In the genomic region with DNA sequence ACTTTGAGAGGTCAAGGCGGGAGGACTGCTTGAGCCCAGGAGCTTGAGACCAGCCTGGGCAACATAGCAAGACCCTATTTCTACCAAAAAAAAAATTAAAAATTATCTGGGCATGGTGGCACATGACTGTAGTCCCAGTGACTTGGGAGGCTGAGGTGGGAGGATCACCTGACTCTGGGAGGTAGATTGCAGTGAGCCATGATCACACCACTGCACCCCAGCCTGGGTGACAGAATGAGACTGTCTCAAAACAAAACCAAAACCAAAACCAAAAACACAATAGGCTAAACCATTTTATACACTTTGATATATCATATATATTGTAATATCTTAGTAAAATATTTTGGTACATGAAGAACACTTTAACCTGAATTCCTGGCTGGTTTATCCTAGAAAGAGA, we compare ENCODE assay signal across 18 cellular contexts.
A peak's percentile ranks its signal among the peaks of the same experiment; 100 is the strongest.
DNase-seq lines count a peak whose midpoint lies in the region; ATAC-seq, FAIRE-seq and TF ChIP-seq lines count a peak whose summit lies in the region.
"Had no signal": no experiment of that assay in that cellular context is flagged by ENCODE, and none has a peak within 500 bp of the region (broad histone marks: within the 10 kb centered on the region; RNA-seq: fewer than 3 reads in every experiment).

No MANE protein-coding gene starts in this region.

- no peaks in the 10 kb centered on the region for H3K9me1 ChIP-seq in K562 (ENCODE audit: control insufficient read depth, insufficient read depth, low read length)

- no peak overlapping the region for H3K4me3 ChIP-seq in K562
- H3K4me3 ChIP-seq: GM23248, SK-N-MC, skin epidermis, transverse colon had no signal

- H3K9me3 Mint-ChIP-seq in activated naive CD4-positive, alpha-beta T cell treated with anti-CD3 and anti-CD28 coated beads for 36 hours = no peaks in the 10 kb centered on the region
- H3K9me3 Mint-ChIP-seq in stimulated activated effector memory CD8-positive, alpha-beta T cell treated with anti-CD3 and anti-CD28 coated beads, Interleukin-12 subunit alpha, Interleukin-12 subunit beta, amount 100 ng/mL, for 72 hours = no peaks in the 10 kb centered on the region

- no peaks in the 10 kb centered on the region for H3K27me3 ChIP-seq in K562 (ENCODE audit: control insufficient read depth in 2 of 2, insufficient read depth in 2 of 2, low read length in 2 of 2)
- H3K27me3 ChIP-seq: transverse colon had no signal

- no peaks in the 10 kb centered on the region for H3K9me3 ChIP-seq in K562 (replicated peaks; ENCODE audit: control insufficient read depth, insufficient read depth, low read depth, low read length)
- H3K9me3 ChIP-seq: transverse colon had no signal

- no peak for FAIRE-seq in K562 (lab: Jason Lieb, UNC)
- FAIRE-seq: GM19239 had no signal

- CTCF ChIA-PET in activated naive CD4-positive, alpha-beta T cell treated with anti-CD3 and anti-CD28 coated beads for 36 hours (lab: Charles Lee) = no interaction called here
- CTCF ChIA-PET in K562 (lab: Yijun Ruan, JAX; ENCODE audit: low intra/inter-chr PET ratio) = no interaction called here

- TF ChIP-seq RAD21 in K562 (CRISPR knock-in tag; conservative IDR thresholded peaks at IDR 0.05 in 1 of 2, IDR thresholded peaks at IDR 0.05 in 1 of 2) = no peak

- ATAC-seq in K562 (no peak), GM21825 (IDR thresholded peaks at IDR 0.05; ENCODE audit: unreplicated experiment) (no peak)
- peak; percentile 69 for ATAC-seq in stimulated activated effector memory CD8-positive, alpha-beta T cell treated with anti-CD3 and anti-CD28 coated beads, Interleukin-12 subunit alpha, Interleukin-12 subunit beta, amount 100 ng/mL, for 72 hours
- ATAC-seq: T-helper 17 cell had no signal

- no peak overlapping the region for H3K9ac ChIP-seq in K562 (ENCODE audit: insufficient read depth in 1 of 2, low read depth in 2 of 2, low read length in 2 of 2)
- H3K9ac ChIP-seq: GM23248 had no signal

- no peak overlapping the region for H3K27ac Mint-ChIP-seq in activated naive CD4-positive, alpha-beta T cell treated with anti-CD3 and anti-CD28 coated beads for 36 hours
- H3K27ac Mint-ChIP-seq in stimulated activated effector memory CD8-positive, alpha-beta T cell treated with anti-CD3 and anti-CD28 coated beads, Interleukin-12 subunit alpha, Interleukin-12 subunit beta, amount 100 ng/mL, for 72 hours = no peak overlapping the region
- H3K27ac Mint-ChIP-seq: T-helper 17 cell had no signal

- intact Hi-C loops in activated naive CD4-positive, alpha-beta T cell treated with anti-CD3 and anti-CD28 coated beads for 36 hours (cut with micrococcal nuclease) = loop anchor here (10.0 kb wide), 1 partner anchor 141 kb away; no protein-coding TSS in a partner anchor
- intact Hi-C loops in K562 (cut with micrococcal nuclease) = loop anchor here (5.0 kb wide), 1 partner anchor 143 kb away; no protein-coding TSS in a partner anchor

- H3K79me2 ChIP-seq in K562 (ENCODE audit: control insufficient read depth, insufficient read depth, low read length) = no peaks in the 10 kb centered on the region

- POLR2A ChIA-PET in K562 (lab: Yijun Ruan, JAX) = no interaction called here

- no peak for TF ChIP-seq CTCF in K562 (IDR thresholded peaks at IDR 0.05 in 2 of 3, conservative IDR thresholded peaks at IDR 0.05 in 1 of 3; ENCODE audit: insufficient read depth in 2 of 3, low read depth in 1 of 3, low read length in 3 of 3)

- peaks cover 9% of the 10 kb centered on the region for H3K27me3 Mint-ChIP-seq in activated naive CD4-positive, alpha-beta T cell treated with anti-CD3 and anti-CD28 coated beads for 36 hours (ENCODE audit: low read depth)

- in situ Hi-C loops in K562 (cut with MboI) = no loop called here

- WGBS in K562 (ENCODE audit: insufficient coverage, low coverage, missing lambda C conversion rate) = 46% methylated on average over 1 of the region's 1 CpG

- TF ChIP-seq EP300 in K562 (IDR thresholded peaks at IDR 0.05; ENCODE audit: low read length) = no peak

- no peaks in the 10 kb centered on the region for H4K20me1 ChIP-seq in K562 (replicated peaks; ENCODE audit: control insufficient read depth, insufficient read depth, low read length)

- no peak for TF ChIP-seq POLR2A in K562 (conservative IDR thresholded peaks at IDR 0.05)

- DNase-seq in activated naive CD4-positive, alpha-beta T cell treated with anti-CD3 and anti-CD28 coated beads for 36 hours = peak; percentile 22
- DNase-seq in activated naive CD4-positive, alpha-beta T cell treated with Interleukin-2 at 50 U/mL for 16 hours = no peak
- DNase-seq in OCI-M1 (lab: John Stamatoyannopoulos, UW) (peak; percentile 12), K562 (ENCODE audit: extremely low read depth in 1 of 4, low spot score in 3 of 4) (no peak), hypothalamus (lab: John Stamatoyannopoulos, UW) (no peak), activated gamma-delta T cell (lab: John Stamatoyannopoulos, UW) (no peak)
- no peak for DNase-seq in stimulated activated effector memory CD8-positive, alpha-beta T cell treated with anti-CD3 and anti-CD28 coated beads, Interleukin-12 subunit alpha, Interleukin-12 subunit beta, amount 100 ng/mL, for 72 hours (ENCODE audit: low spot score in 2 of 2)
- DNase-seq: activated CD4-positive, alpha-beta T cell treated with anti-CD3 and anti-CD28 coated beads, Interleukin-2, amount 50 U/mL, for 4 hours; effector CD4-positive, alpha-beta T cell; GM23248; NCI-H1092 treated with DMSO at 0.1 percent for 48 hours; T-helper 17 cell; transverse colon had no signal

- no peaks in the 10 kb centered on the region for H3K4me1 ChIP-seq in K562 (replicated peaks in 1 of 2; ENCODE audit: control insufficient read depth in 2 of 2, insufficient read depth in 2 of 2, low read length in 2 of 2)
- H3K4me1 ChIP-seq: transverse colon had no signal

- H3K4me2 ChIP-seq in K562 (ENCODE audit: insufficient read depth, low read length) = no peak overlapping the region

- H3K4me3 Mint-ChIP-seq in activated naive CD4-positive, alpha-beta T cell treated with anti-CD3 and anti-CD28 coated beads for 36 hours = no peak overlapping the region
- H3K4me3 Mint-ChIP-seq in stimulated activated effector memory CD8-positive, alpha-beta T cell treated with anti-CD3 and anti-CD28 coated beads, Interleukin-12 subunit alpha, Interleukin-12 subunit beta, amount 100 ng/mL, for 72 hours = no peak overlapping the region
- H3K4me3 Mint-ChIP-seq: T-helper 17 cell had no signal

- no peaks in the 10 kb centered on the region for H3K36me3 ChIP-seq in K562 (ENCODE audit: control insufficient read depth, insufficient read depth, low read length)
- H3K36me3 ChIP-seq: transverse colon had no signal

- H2AFZ ChIP-seq in K562 (ENCODE audit: low read depth, low read length) = no peak overlapping the region
- H2AFZ ChIP-seq: GM23248 had no signal

- H3K36me3 Mint-ChIP-seq in activated naive CD4-positive, alpha-beta T cell treated with anti-CD3 and anti-CD28 coated beads for 36 hours (ENCODE audit: low read depth) = no peaks in the 10 kb centered on the region
- no peaks in the 10 kb centered on the region for H3K36me3 Mint-ChIP-seq in stimulated activated effector memory CD8-positive, alpha-beta T cell treated with anti-CD3 and anti-CD28 coated beads, Interleukin-12 subunit alpha, Interleukin-12 subunit beta, amount 100 ng/mL, for 72 hours

- no TSS peak for BruUV-seq in K562 (replicated peaks; lab: Mats Ljungman, UMichigan)

- peaks cover 8% of the 10 kb centered on the region for H3K4me1 Mint-ChIP-seq in activated naive CD4-positive, alpha-beta T cell treated with anti-CD3 and anti-CD28 coated beads for 36 hours (ENCODE audit: low read depth)
- H3K4me1 Mint-ChIP-seq in stimulated activated effector memory CD8-positive, alpha-beta T cell treated with anti-CD3 and anti-CD28 coated beads, Interleukin-12 subunit alpha, Interleukin-12 subunit beta, amount 100 ng/mL, for 72 hours = no peaks in the 10 kb centered on the region

- H3K27ac ChIP-seq in K562 (ENCODE audit: extremely low read depth, low read depth, low read length) = no peak overlapping the region
- H3K27ac ChIP-seq: GM23248, RWPE1, SK-N-MC, skin epidermis, transverse colon had no signal

TF ChIP-seq in K562, 482 proteins besides CTCF, POLR2A, EP300 and RAD21:
- TF ChIP-seq, protein P1, sequence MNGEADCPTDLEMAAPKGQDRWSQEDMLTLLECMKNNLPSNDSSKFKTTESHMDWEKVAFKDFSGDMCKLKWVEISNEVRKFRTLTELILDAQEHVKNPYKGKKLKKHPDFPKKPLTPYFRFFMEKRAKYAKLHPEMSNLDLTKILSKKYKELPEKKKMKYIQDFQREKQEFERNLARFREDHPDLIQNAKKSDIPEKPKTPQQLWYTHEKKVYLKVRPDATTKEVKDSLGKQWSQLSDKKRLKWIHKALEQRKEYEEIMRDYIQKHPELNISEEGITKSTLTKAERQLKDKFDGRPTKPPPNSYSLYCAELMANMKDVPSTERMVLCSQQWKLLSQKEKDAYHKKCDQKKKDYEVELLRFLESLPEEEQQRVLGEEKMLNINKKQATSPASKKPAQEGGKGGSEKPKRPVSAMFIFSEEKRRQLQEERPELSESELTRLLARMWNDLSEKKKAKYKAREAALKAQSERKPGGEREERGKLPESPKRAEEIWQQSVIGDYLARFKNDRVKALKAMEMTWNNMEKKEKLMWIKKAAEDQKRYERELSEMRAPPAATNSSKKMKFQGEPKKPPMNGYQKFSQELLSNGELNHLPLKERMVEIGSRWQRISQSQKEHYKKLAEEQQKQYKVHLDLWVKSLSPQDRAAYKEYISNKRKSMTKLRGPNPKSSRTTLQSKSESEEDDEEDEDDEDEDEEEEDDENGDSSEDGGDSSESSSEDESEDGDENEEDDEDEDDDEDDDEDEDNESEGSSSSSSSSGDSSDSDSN (IDR thresholded peaks at IDR 0.05; ENCODE audit: borderline replicate concordance in 1 of 2, low read depth in 2 of 2, low read length in 2 of 2) = no peak
- TF ChIP-seq TEAD4 (IDR thresholded peaks at IDR 0.05; ENCODE audit: low read length) (no peak), TEAD4 (CRISPR knock-in tag; IDR thresholded peaks at IDR 0.05; ENCODE audit: borderline replicate concordance) (no peak), ZNF121 (CRISPR knock-in tag; conservative IDR thresholded peaks at IDR 0.05) (0 out of 2 replicates have a peak, but pooled peaks have one; percentile 31), EZH2 (IDR thresholded peaks at IDR 0.05; ENCODE audit: borderline replicate concordance, low read depth, low read length) (no peak), ZNF133 (CRISPR knock-in tag; IDR thresholded peaks at IDR 0.05) (no peak), ZNF785 (CRISPR knock-in tag; IDR thresholded peaks at IDR 0.05) (no peak)
TF ChIP-seq in K562: peak in this region for 1.

Comparison
In these comparisons a context has a peak if more than half of its experiments do, and no peak if none do; other contexts are left out.
1. DNase-seq: peak in activated naive CD4-positive, alpha-beta T cell treated with anti-CD3 and anti-CD28 coated beads for 36 hours (single experiment) and OCI-M1 (single experiment); none in activated naive CD4-positive, alpha-beta T cell treated with Interleukin-2 at 50 U/mL for 16 hours (single experiment), K562 (0 of 4), stimulated activated effector memory CD8-positive, alpha-beta T cell treated with anti-CD3 and anti-CD28 coated beads, Interleukin-12 subunit alpha, Interleukin-12 subunit beta, amount 100 ng/mL, for 72 hours (0 of 2), hypothalamus (0 of 51) and activated gamma-delta T cell (single experiment).